ENCODE assay signal across 1 cellular context in the genomic region with DNA sequence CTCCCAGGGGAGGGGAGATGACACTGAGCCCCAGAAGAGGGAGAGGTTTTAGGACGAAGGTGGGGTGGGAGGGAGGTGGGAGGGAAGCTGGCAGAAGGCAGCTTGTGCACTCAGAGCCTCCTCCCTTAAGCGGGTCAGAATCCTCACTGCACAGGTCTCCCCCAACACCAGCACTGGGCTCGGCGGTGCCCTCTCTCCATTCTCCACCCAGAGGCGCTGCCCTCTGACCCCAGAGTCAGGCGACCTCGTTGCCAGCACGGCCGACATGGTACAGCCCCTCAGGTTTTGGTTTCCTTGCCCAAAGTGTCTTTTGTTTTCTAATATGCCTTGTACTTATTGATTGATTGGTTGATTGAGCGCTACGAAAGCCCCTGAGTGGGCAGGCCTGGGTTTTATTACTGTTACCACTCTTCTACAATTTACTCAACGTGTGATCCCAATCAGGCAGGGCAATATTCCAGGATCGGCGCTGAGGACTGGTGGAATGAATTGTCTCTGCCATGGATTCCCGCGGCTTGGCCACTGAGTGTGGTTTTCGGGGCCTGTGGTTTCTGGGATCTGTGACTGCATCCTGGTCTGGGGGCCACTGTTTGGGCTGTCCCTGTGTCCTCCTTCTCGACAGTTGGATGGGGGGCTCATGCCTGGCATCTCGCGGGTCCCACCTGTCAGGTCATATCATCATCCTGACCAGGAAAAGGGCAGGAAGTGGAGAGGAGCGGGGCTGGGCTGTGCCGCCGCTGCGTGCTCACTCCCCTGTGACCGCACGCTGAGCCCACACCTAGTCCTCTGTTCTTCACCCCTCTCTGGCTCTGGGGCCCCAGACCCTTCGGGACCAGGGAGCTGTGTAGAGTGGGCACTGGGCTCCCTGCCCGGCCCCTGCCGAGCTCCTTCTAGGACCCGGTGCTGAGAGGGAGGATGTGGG.
TF ChIP-seq lines count a peak whose summit lies in the region.

No MANE protein-coding gene starts in this region.

TF ChIP-seq in GM23338, 12 proteins besides CTCF, POLR2A, EP300 and RAD21:
- TF ChIP-seq, protein P1, sequence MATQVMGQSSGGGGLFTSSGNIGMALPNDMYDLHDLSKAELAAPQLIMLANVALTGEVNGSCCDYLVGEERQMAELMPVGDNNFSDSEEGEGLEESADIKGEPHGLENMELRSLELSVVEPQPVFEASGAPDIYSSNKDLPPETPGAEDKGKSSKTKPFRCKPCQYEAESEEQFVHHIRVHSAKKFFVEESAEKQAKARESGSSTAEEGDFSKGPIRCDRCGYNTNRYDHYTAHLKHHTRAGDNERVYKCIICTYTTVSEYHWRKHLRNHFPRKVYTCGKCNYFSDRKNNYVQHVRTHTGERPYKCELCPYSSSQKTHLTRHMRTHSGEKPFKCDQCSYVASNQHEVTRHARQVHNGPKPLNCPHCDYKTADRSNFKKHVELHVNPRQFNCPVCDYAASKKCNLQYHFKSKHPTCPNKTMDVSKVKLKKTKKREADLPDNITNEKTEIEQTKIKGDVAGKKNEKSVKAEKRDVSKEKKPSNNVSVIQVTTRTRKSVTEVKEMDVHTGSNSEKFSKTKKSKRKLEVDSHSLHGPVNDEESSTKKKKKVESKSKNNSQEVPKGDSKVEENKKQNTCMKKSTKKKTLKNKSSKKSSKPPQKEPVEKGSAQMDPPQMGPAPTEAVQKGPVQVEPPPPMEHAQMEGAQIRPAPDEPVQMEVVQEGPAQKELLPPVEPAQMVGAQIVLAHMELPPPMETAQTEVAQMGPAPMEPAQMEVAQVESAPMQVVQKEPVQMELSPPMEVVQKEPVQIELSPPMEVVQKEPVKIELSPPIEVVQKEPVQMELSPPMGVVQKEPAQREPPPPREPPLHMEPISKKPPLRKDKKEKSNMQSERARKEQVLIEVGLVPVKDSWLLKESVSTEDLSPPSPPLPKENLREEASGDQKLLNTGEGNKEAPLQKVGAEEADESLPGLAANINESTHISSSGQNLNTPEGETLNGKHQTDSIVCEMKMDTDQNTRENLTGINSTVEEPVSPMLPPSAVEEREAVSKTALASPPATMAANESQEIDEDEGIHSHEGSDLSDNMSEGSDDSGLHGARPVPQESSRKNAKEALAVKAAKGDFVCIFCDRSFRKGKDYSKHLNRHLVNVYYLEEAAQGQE (IDR thresholded peaks at IDR 0.05; ENCODE audit: unreplicated experiment) = no peak
- TF ChIP-seq EZH2phosphoT487 (IDR thresholded peaks at IDR 0.05; ENCODE audit: unreplicated experiment) = no peak
- no peak for TF ChIP-seq JUNB (IDR thresholded peaks at IDR 0.05; ENCODE audit: unreplicated experiment)
- TF ChIP-seq STAT1 (IDR thresholded peaks at IDR 0.05; ENCODE audit: unreplicated experiment) = no peak
- no peak for TF ChIP-seq ZNF331 (CRISPR knock-in tag; IDR thresholded peaks at IDR 0.05; ENCODE audit: low read depth)
- no peak for TF ChIP-seq EZH2 (IDR thresholded peaks at IDR 0.05; ENCODE audit: low read depth, unreplicated experiment)
- no peak for TF ChIP-seq NANOG (IDR thresholded peaks at IDR 0.05; ENCODE audit: borderline replicate concordance)
- TF ChIP-seq ZNF114 (CRISPR knock-in tag; IDR thresholded peaks at IDR 0.05) = no peak
- TF ChIP-seq, protein P2, sequence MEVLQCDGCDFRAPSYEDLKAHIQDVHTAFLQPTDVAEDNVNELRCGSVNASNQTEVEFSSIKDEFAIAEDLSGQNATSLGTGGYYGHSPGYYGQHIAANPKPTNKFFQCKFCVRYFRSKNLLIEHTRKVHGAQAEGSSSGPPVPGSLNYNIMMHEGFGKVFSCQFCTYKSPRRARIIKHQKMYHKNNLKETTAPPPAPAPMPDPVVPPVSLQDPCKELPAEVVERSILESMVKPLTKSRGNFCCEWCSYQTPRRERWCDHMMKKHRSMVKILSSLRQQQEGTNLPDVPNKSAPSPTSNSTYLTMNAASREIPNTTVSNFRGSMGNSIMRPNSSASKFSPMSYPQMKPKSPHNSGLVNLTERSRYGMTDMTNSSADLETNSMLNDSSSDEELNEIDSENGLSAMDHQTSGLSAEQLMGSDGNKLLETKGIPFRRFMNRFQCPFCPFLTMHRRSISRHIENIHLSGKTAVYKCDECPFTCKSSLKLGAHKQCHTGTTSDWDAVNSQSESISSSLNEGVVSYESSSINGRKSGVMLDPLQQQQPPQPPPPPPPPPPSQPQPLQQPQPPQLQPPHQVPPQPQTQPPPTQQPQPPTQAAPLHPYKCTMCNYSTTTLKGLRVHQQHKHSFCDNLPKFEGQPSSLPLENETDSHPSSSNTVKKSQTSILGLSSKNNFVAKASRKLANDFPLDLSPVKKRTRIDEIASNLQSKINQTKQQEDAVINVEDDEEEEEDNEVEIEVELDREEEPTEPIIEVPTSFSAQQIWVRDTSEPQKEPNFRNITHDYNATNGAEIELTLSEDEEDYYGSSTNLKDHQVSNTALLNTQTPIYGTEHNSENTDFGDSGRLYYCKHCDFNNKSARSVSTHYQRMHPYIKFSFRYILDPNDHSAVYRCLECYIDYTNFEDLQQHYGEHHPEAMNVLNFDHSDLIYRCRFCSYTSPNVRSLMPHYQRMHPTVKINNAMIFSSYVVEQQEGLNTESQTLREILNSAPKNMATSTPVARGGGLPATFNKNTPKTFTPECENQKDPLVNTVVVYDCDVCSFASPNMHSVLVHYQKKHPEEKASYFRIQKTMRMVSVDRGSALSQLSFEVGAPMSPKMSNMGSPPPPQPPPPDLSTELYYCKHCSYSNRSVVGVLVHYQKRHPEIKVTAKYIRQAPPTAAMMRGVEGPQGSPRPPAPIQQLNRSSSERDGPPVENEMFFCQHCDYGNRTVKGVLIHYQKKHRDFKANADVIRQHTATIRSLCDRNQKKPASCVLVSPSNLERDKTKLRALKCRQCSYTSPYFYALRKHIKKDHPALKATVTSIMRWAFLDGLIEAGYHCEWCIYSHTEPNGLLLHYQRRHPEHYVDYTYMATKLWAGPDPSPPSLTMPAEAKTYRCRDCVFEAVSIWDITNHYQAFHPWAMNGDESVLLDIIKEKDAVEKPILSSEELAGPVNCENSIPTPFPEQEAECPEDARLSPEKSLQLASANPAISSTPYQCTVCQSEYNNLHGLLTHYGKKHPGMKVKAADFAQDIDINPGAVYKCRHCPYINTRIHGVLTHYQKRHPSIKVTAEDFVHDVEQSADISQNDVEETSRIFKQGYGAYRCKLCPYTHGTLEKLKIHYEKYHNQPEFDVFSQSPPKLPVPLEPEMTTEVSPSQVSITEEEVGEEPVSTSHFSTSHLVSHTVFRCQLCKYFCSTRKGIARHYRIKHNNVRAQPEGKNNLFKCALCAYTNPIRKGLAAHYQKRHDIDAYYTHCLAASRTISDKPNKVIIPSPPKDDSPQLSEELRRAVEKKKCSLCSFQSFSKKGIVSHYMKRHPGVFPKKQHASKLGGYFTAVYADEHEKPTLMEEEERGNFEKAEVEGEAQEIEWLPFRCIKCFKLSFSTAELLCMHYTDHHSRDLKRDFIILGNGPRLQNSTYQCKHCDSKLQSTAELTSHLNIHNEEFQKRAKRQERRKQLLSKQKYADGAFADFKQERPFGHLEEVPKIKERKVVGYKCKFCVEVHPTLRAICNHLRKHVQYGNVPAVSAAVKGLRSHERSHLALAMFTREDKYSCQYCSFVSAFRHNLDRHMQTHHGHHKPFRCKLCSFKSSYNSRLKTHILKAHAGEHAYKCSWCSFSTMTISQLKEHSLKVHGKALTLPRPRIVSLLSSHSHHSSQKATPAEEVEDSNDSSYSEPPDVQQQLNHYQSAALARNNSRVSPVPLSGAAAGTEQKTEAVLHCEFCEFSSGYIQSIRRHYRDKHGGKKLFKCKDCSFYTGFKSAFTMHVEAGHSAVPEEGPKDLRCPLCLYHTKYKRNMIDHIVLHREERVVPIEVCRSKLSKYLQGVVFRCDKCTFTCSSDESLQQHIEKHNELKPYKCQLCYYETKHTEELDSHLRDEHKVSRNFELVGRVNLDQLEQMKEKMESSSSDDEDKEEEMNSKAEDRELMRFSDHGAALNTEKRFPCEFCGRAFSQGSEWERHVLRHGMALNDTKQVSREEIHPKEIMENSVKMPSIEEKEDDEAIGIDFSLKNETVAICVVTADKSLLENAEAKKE (CRISPR knock-in tag; IDR thresholded peaks at IDR 0.05) = no peak
- TF ChIP-seq POLR2AphosphoS5 (IDR thresholded peaks at IDR 0.05; ENCODE audit: low read depth) = no peak
- no peak for TF ChIP-seq CREB1 (CRISPR knock-in tag; IDR thresholded peaks at IDR 0.05; ENCODE audit: low read depth)
- TF ChIP-seq, protein P3, sequence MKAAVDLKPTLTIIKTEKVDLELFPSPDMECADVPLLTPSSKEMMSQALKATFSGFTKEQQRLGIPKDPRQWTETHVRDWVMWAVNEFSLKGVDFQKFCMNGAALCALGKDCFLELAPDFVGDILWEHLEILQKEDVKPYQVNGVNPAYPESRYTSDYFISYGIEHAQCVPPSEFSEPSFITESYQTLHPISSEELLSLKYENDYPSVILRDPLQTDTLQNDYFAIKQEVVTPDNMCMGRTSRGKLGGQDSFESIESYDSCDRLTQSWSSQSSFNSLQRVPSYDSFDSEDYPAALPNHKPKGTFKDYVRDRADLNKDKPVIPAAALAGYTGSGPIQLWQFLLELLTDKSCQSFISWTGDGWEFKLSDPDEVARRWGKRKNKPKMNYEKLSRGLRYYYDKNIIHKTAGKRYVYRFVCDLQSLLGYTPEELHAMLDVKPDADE (IDR thresholded peaks at IDR 0.05) = no peak
